Comparison of ENCODE assay signal across 8 cellular contexts in the genomic region with DNA sequence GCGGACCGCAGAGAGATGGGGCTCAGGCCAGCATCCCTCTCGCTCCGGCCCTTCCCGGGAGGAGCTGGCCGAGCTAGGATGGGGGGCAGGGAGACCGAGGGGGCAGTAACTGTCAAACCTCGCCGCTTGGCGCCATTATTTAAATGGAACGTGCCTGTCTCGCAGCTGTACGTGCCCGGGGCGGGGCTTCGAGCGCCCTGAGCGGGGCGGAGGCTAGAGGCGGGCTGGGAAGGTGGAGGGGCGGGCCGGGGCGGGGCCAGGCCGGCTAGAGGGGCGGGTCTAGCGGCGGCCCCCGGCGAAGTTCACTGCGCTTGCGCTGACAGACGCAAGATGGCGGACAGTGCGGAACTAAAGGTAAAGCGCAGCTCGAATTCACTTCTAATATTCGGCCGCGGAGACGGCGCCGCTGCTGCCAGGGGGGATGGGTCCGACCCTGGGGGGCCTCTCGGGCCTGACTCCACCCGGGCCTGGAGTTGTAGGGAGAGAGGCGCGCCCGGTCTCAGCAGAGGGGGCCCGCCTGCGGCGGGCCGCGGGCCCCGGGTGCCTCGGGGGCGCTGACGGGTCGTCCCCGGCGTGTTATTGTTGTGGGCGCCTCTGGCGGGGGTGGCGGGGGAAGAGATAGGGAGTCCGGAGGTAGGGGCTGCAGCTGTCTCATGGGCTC. TPM values are rescaled to one million over a fixed set of nuclear protein-coding genes. Genes with fewer than 3 reads are reported as not detected.
A peak's percentile ranks its signal among the peaks of the same experiment; 100 is the strongest.
DNase-seq lines count a peak whose midpoint lies in the region; ATAC-seq, FAIRE-seq and TF ChIP-seq lines count a peak whose summit lies in the region.

A gene (plus strand): TSS at position 319 of the 661 bp plus-strand sequence. CDS start 12 bp downstream, at position 331.

- peak within 1 kb of the TSS; percentile 87 to 100 (median 94) for H3K4me3 ChIP-seq in HepG2 (replicated peaks in 1 of 3; ENCODE audit: insufficient read depth in 1 of 3, low read depth in 2 of 3, low read length in 3 of 3)

- BruUV-seq in HepG2 (replicated peaks; lab: Mats Ljungman, UMichigan) = no TSS peak

- TF ChIP-seq POLR2A in HepG2 (IDR thresholded peaks at IDR 0.05; ENCODE audit: insufficient read depth in 1 of 2, low read depth in 2 of 2, low read length in 2 of 2) = peak; percentile 80 to 85

- H3K4me3 Mint-ChIP-seq in CD14-positive monocyte = peak within 1 kb of the TSS; percentile 86 to 97

- peak within 1 kb of the TSS; percentile 76 for H2AFZ ChIP-seq in HepG2 (ENCODE audit: low read length)

- no peaks in the 10 kb centered on the region for H3K9me3 ChIP-seq in HepG2 (ENCODE audit: low read length)

- H3K4me1 Mint-ChIP-seq in CD14-positive monocyte = peaks cover 50% of the 10 kb centered on the region

- no peaks in the 10 kb centered on the region for H3K27me3 Mint-ChIP-seq in CD14-positive monocyte (ENCODE audit: low read depth in 3 of 3)

- CTCF ChIA-PET in HepG2 (lab: Yijun Ruan, JAX; ENCODE audit: low intra/inter-chr PET ratio, low total read pairs) = no interaction called here

- H3K27ac ChIP-seq in HepG2 (ENCODE audit: extremely low read length, insufficient read depth, low read length) = peak within 1 kb of the TSS; percentile 94

- H3K27ac Mint-ChIP-seq in CD14-positive monocyte = peak within 1 kb of the TSS; percentile 84 to 98 (median 95)

- under 1% methylated on average over 19 of the region's 64 CpGs for WGBS in HepG2 (ENCODE audit: low lambda C conversion rate)

- H3K9me3 Mint-ChIP-seq in CD14-positive monocyte = no peaks in the 10 kb centered on the region

- peak within 1 kb of the TSS; percentile 95 for H3K4me2 ChIP-seq in HepG2 (ENCODE audit: low read depth, low read length)

- peak within 1 kb of the TSS; percentile 83 for H3K9ac ChIP-seq in HepG2 (ENCODE audit: insufficient read depth, low read depth, low read length)

- TF ChIP-seq RAD21 in HepG2 (CRISPR knock-in tag; IDR thresholded peaks at IDR 0.05) = no peak; the same call in 1 of the 2 replicates

- peak; percentile 75 for ATAC-seq in GM19397 (IDR thresholded peaks at IDR 0.05; ENCODE audit: unreplicated experiment)
- peak; percentile 75 for ATAC-seq in HG03565 (IDR thresholded peaks at IDR 0.05; ENCODE audit: unreplicated experiment)
- peak; percentile 91 for ATAC-seq in HepG2

- peak; percentile 30 for FAIRE-seq in HepG2 (lab: Jason Lieb, UNC)

- DNase-seq in CD14-positive monocyte (ENCODE audit: low spot score) (peak; percentile 95), NCI-H774 (lab: John Stamatoyannopoulos, UW) (peak; percentile 94), dermis blood vessel endothelial cell (peak; percentile 94), HepG2 (ENCODE audit: low spot score) (peak; percentile 89)
- peak; percentile 90 to 92 for DNase-seq in activated CD4-positive, alpha-beta T cell treated with anti-CD3 and anti-CD28 coated beads, Interleukin-2, amount 50 U/mL, for 4 hours
- peak; percentile 89 to 92 for DNase-seq in stimulated activated CD4-positive, alpha-beta T cell treated with anti-CD3 and anti-CD28 coated beads, Interleukin-2, amount 100 ng/mL, for 48 hours

- TF ChIP-seq EP300 in HepG2 (IDR thresholded peaks at IDR 0.05; ENCODE audit: low read depth in 2 of 2, low read length in 2 of 2) (peak in 1 of 2 experiments; percentile 46; a peak in 1 of 4 replicates), HepG2 (CRISPR knock-in tag; IDR thresholded peaks at IDR 0.05; ENCODE audit: borderline replicate concordance) (no peak)

- intact Hi-C loops in CD14-positive monocyte (cut with micrococcal nuclease) = loop anchor here in 1 of 2 donors (10.0 kb wide), 1 partner anchor 171 kb away; a partner anchor contains a TSS
- intact Hi-C loops in HepG2 (cut with micrococcal nuclease; ENCODE audit: unreplicated experiment) = loop anchor here (2.0 to 10.0 kb wide), 5 partner anchors 45 to 1343 kb away; a partner anchor contains a TSS

- no peak for TF ChIP-seq CTCF in CD14-positive monocyte (IDR thresholded peaks at IDR 0.05)
- TF ChIP-seq CTCF in HepG2 (CRISPR knock-in tag; IDR thresholded peaks at IDR 0.05) = no peak

- peaks cover 32% of the 10 kb centered on the region for H4K20me1 ChIP-seq in HepG2 (ENCODE audit: insufficient read depth, low read length)

- no peaks in the 10 kb centered on the region for H3K36me3 ChIP-seq in HepG2 (replicated peaks in 1 of 2; ENCODE audit: control insufficient read depth in 1 of 2, insufficient read depth in 2 of 2, low read length in 2 of 2)

- peaks cover under 1 to 5% of the 10 kb centered on the region in 2 donors for H3K36me3 Mint-ChIP-seq in CD14-positive monocyte

- POLR2A ChIA-PET in HepG2 (lab: Yijun Ruan, JAX) = interaction anchor here (0.6 to 2.0 kb wide), 12 partner anchors 8 to 1496 kb away, joined by 3 to 23 read pairs (median 4); no protein-coding TSS in a partner anchor

- in situ Hi-C loops in HepG2 (cut with HindIII; ENCODE audit: extremely low pct_ligation_motif_present, low pct_unique_long_range_greater_than_20kb) = loop anchor here (5.0 kb wide), 1 partner anchor 192 kb away; no protein-coding TSS in a partner anchor

- peaks cover 44% of the 10 kb centered on the region for H3K79me2 ChIP-seq in HepG2 (ENCODE audit: insufficient read depth, low read length)

- no peaks in the 10 kb centered on the region for H3K27me3 ChIP-seq in HepG2 (ENCODE audit: control insufficient read depth in 1 of 2, insufficient read depth in 2 of 2, low read length in 2 of 2)

- peaks cover 51% of the 10 kb centered on the region for H3K4me1 ChIP-seq in HepG2 (ENCODE audit: insufficient read depth, low read length)

TF ChIP-seq in HepG2, 621 proteins besides CTCF, POLR2A, EP300 and RAD21 (continues in another document):
- TF ChIP-seq PCBP2 (optimal IDR thresholded peaks at IDR 0.05; ENCODE audit: low read depth, low read length, poor library complexity, severe bottlenecking) = no peak
- TF ChIP-seq MAFG (CRISPR knock-in tag; IDR thresholded peaks at IDR 0.05) = no peak
- peak; percentile 87 for TF ChIP-seq ZFY (CRISPR knock-in tag; IDR thresholded peaks at IDR 0.05)
- TF ChIP-seq ZNF737 (CRISPR knock-in tag; IDR thresholded peaks at IDR 0.05; ENCODE audit: borderline replicate concordance) = no peak
- TF ChIP-seq ZNF333 (CRISPR knock-in tag; IDR thresholded peaks at IDR 0.05; ENCODE audit: borderline replicate concordance) = peak; percentile 51; the same call in 1 of the 2 replicates
- TF ChIP-seq ATM (IDR thresholded peaks at IDR 0.05; ENCODE audit: borderline replicate concordance) = no peak
- TF ChIP-seq SP1 (IDR thresholded peaks at IDR 0.05) = no peak
- peak; percentile 78 for TF ChIP-seq SP1 (CRISPR knock-in tag; IDR thresholded peaks at IDR 0.05)
- TF ChIP-seq RFX3 (CRISPR knock-in tag; IDR thresholded peaks at IDR 0.05) = no peak

RNA-seq across cellular contexts. Expression of the gene that starts here (rescaled TPM):
- polyA plus RNA-seq in CD14-positive monocyte (100 to 1,000 TPM in 1 of 2 donors, 10 to 100 TPM in 1; 89.8 to 109 TPM), HepG2 (2011; rRNA removed) (27.8 and 33.7 TPM in 2 replicates)
- total RNA-seq in dermis blood vessel endothelial cell (18.7 and 22.9 TPM in 2 replicates), HepG2 (2016; rRNA removed; fragmentation: Illumina TruSeq; extraction: Trizol) (20.7 and 23.2 TPM in 2 replicates)
- 13.3 and 13.7 TPM in 2 replicates for total RNA-seq in HepG2 (2016; cell fraction: cytosol; rRNA removed; fragmentation: Illumina TruSeq; extraction: Trizol; ENCODE audit: low read depth)
- total RNA-seq in HepG2 (2016; cell fraction: insoluble cytoplasmic fraction; rRNA removed; fragmentation: Illumina TruSeq; extraction: Trizol) = 19.2 and 20.9 TPM in 2 replicates
- total RNA-seq in HepG2 (2016; cell fraction: membrane; rRNA removed; fragmentation: Illumina TruSeq; extraction: Trizol) = 15.7 and 17.4 TPM in 2 replicates
- total RNA-seq in HepG2 (2016; cell fraction: nucleus; rRNA removed; fragmentation: Illumina TruSeq; extraction: Trizol) = 40.8 and 44.2 TPM in 2 replicates
- polyA plus RNA-seq in HepG2 (2011; cell fraction: cytosol; rRNA removed) = 20.2 and 22.2 TPM in 2 replicates
- 52.0 and 60.6 TPM in 2 replicates for polyA plus RNA-seq in HepG2 (2011; cell fraction: nucleus; rRNA removed)
- polyA plus RNA-seq in HepG2 (2012) = 21.4 and 23.7 TPM in 2 replicates
- 1.9 and 2.4 TPM in 2 replicates for polyA plus RNA-seq in HepG2 (2016; cell fraction: cytosol; fragmentation: Illumina TruSeq; extraction: Trizol; ENCODE audit: low read depth)
- 26.7 and 30.0 TPM in 2 replicates for polyA plus RNA-seq in HepG2 (2016; cell fraction: insoluble cytoplasmic fraction; fragmentation: Illumina TruSeq; extraction: Trizol; ENCODE audit: low read depth)
- polyA plus RNA-seq in HepG2 (2016; cell fraction: membrane; fragmentation: Illumina TruSeq; extraction: Trizol; ENCODE audit: low read depth) = 4.2 and 4.8 TPM in 2 replicates
- polyA plus RNA-seq in HepG2 (2016; cell fraction: nucleus; fragmentation: Illumina TruSeq; extraction: Trizol; ENCODE audit: insufficient read depth, low read depth) = 25.3 and 26.6 TPM in 2 replicates
- polyA minus RNA-seq in HepG2 (2011; rRNA and poly(A)+ RNA removed; ENCODE audit: low replicate concordance) = 79.4 and 97.0 TPM in 2 replicates
- 25.3 and 29.3 TPM in 2 replicates for polyA minus RNA-seq in HepG2 (2011; cell fraction: cytosol; rRNA and poly(A)+ RNA removed)
- 120 and 122 TPM in 2 replicates for polyA minus RNA-seq in HepG2 (2011; cell fraction: nucleus; rRNA and poly(A)+ RNA removed)

Comparison
In these comparisons a context has a peak if more than half of its experiments do, and no peak if none do; other contexts are left out.
1. Peak in every context shown above with its lines: DNase-seq, ATAC-seq, H3K4me3 ChIP-seq and H3K27ac ChIP-seq.